Comparison of ENCODE assay signal across 10 cellular contexts in genomic region chr1:28392027-28392652, GRCh38. TPM values are rescaled to one million over a fixed set of nuclear protein-coding genes. Genes with fewer than 3 reads are reported as not detected.
DNase-seq lines count a peak whose midpoint lies in the region; ATAC-seq and TF ChIP-seq lines count a peak whose summit lies in the region.
"Had no signal": no experiment of that assay in that cellular context is flagged by ENCODE, and none has a peak within 500 bp of the region (broad histone marks: within the 10 kb centered on the region; RNA-seq: fewer than 3 reads in every experiment).

No MANE protein-coding gene starts in this region.

- DNase-seq in Caki2 (ENCODE audit: low read depth): peak; percentile 66
- DNase-seq in MV-4-11 (lab: John Stamatoyannopoulos, UW): peak; percentile 77
- peak; percentile 87 for DNase-seq in brain microvascular endothelial cell
- peak; percentile 92 for DNase-seq in mesenchymal stem cell
- DNase-seq in dermis blood vessel endothelial cell: no peak
- DNase-seq in posterior vena cava (ENCODE audit: low spot score): no peak
- no peak for DNase-seq in NCI-H510A treated with DMSO at 0.1 percent for 48 hours (lab: John Stamatoyannopoulos, UW)
- DNase-seq: NCI-H446, small intestine had no signal

- no peak overlapping the region for H3K18ac ChIP-seq in mesenchymal stem cell (ENCODE audit: low read depth in 1 of 2, low read length in 2 of 2)

- no peak overlapping the region for H3K23ac ChIP-seq in mesenchymal stem cell (ENCODE audit: low read length in 2 of 2)

- no peak overlapping the region for H3K4me2 ChIP-seq in mesenchymal stem cell (ENCODE audit: low read length, poor library complexity, severe bottlenecking)

- no peak overlapping the region for H2BK5ac ChIP-seq in mesenchymal stem cell (ENCODE audit: low read depth, low read length, poor library complexity, severe bottlenecking)

- ATAC-seq in HG03025 (IDR thresholded peaks at IDR 0.05; ENCODE audit: low FRiP score, unreplicated experiment): no peak

- H4K8ac ChIP-seq in mesenchymal stem cell (ENCODE audit: low read length): no peak overlapping the region

- H3K4ac ChIP-seq in mesenchymal stem cell (ENCODE audit: low read depth in 1 of 2, low read length in 2 of 2): no peak overlapping the region

- H2BK12ac ChIP-seq in mesenchymal stem cell (ENCODE audit: low read length in 2 of 2): no peak overlapping the region

- H4K91ac ChIP-seq in mesenchymal stem cell (ENCODE audit: low read length): no peak overlapping the region

- H3K4me1 ChIP-seq in mesenchymal stem cell (ENCODE audit: control insufficient read depth, insufficient read depth, low read depth, low read length): peaks cover 6% of the 10 kb centered on the region

- H3K27ac ChIP-seq in brain microvascular endothelial cell (peak overlapping the region; percentile 40), mesenchymal stem cell (ENCODE audit: low read length, poor library complexity, severe bottlenecking) (peak overlapping the region; percentile 55)

- H2BK15ac ChIP-seq in mesenchymal stem cell (ENCODE audit: low read depth, poor library complexity, severe bottlenecking): no peak overlapping the region

- H3K27me3 ChIP-seq in brain microvascular endothelial cell (replicated peaks): no peaks in the 10 kb centered on the region
- no peaks in the 10 kb centered on the region for H3K27me3 ChIP-seq in mesenchymal stem cell (ENCODE audit: control insufficient read depth in 1 of 2, insufficient read depth in 1 of 2, low read length in 2 of 2)

- in situ Hi-C loops in Caki2 (cut with HindIII; ENCODE audit: low pct_unique_long_range_greater_than_20kb, low sequenced_read_pairs): no loop called here
- in situ Hi-C loops in brain microvascular endothelial cell (cut with HindIII; ENCODE audit: low pct_ligation_motif_present, low sequenced_read_pairs): loop anchor here (25.0 kb wide), 1 partner anchor 220 kb away; no protein-coding TSS in a partner anchor

- no peak for TF ChIP-seq CTCF in brain microvascular endothelial cell (IDR thresholded peaks at IDR 0.05; ENCODE audit: low read depth, low read length, missing control alignments)

- H2AFZ ChIP-seq in mesenchymal stem cell (ENCODE audit: low read depth, low read length): no peak overlapping the region

- H3K36me3 ChIP-seq in brain microvascular endothelial cell (replicated peaks): no peaks in the 10 kb centered on the region
- H3K36me3 ChIP-seq in mesenchymal stem cell (ENCODE audit: control insufficient read depth in 1 of 2, insufficient read depth in 2 of 2, low read depth in 1 of 2, low read length in 2 of 2): peaks cover 0 to 5% of the 10 kb centered on the region in 2 experiments

- no peak overlapping the region for H2AK5ac ChIP-seq in mesenchymal stem cell (ENCODE audit: low read length, severe bottlenecking)

- no peak overlapping the region for H2BK120ac ChIP-seq in mesenchymal stem cell (ENCODE audit: low read depth, low read length)

- no peak overlapping the region for H3K14ac ChIP-seq in mesenchymal stem cell (ENCODE audit: low read length in 2 of 2)

- H3K9me3 ChIP-seq in mesenchymal stem cell (ENCODE audit: control insufficient read depth, low read length): no peaks in the 10 kb centered on the region

- intact Hi-C loops in posterior vena cava (cut with DNase I): no loop called here

- H3K4me3 ChIP-seq in brain microvascular endothelial cell (ENCODE audit: low read depth, low read length) (no peak overlapping the region), mesenchymal stem cell (ENCODE audit: insufficient read depth in 1 of 2, low read depth in 1 of 2, low read length in 2 of 2) (no peak overlapping the region)

- no peaks in the 10 kb centered on the region for H3K79me1 ChIP-seq in mesenchymal stem cell (replicated peaks; ENCODE audit: low read length, poor library complexity, severe bottlenecking)

- 7% methylated on average over 4 of the region's 6 CpGs for WGBS in mesenchymal stem cell

- H3K9ac ChIP-seq in mesenchymal stem cell (ENCODE audit: low read length): peak overlapping the region; percentile 66

RNA-seq across cellular contexts. Expression of gene PHACTR4, which starts 22.6 kb away (rescaled TPM):
- total RNA-seq in Caki2 (2014; rRNA removed; shearing (Covaris generic); ENCODE audit: low replicate concordance): 4.2 and 6.1 TPM in 2 replicates
- polyA plus RNA-seq in mesenchymal stem cell (2013, experiment 1 of 2): 21.5 TPM
- polyA plus RNA-seq in mesenchymal stem cell (2013, experiment 2 of 2): 20.8 TPM
- 12.6 and 28.5 TPM in 2 replicates for total RNA-seq in dermis blood vessel endothelial cell
- 10 to 100 TPM; 21.7 to 25.9 TPM for total RNA-seq in posterior vena cava

Comparison
In these comparisons a context has a peak if more than half of its experiments do, and no peak if none do; other contexts are left out.
1. DNase-seq: peak in Caki2 (single experiment), MV-4-11 (single experiment), brain microvascular endothelial cell (single experiment) and mesenchymal stem cell (single experiment); none in dermis blood vessel endothelial cell (single experiment), posterior vena cava (single experiment) and NCI-H510A treated with DMSO at 0.1 percent for 48 hours (single experiment).